Comparison of ENCODE assay signal across 15 cellular contexts in genomic region chr17:42392664-42393415, GRCh38. TPM values are rescaled to one million over a fixed set of nuclear protein-coding genes. Genes with fewer than 3 reads are reported as not detected.
A peak's percentile ranks its signal among the peaks of the same experiment; 100 is the strongest.
DNase-seq lines count a peak whose midpoint lies in the region; ATAC-seq and TF ChIP-seq lines count a peak whose summit lies in the region.
"Had no signal": no experiment of that assay in that cellular context is flagged by ENCODE, and none has a peak within 500 bp of the region (broad histone marks: within the 10 kb centered on the region; RNA-seq: fewer than 3 reads in every experiment).

No MANE protein-coding gene starts in this region.

- peaks cover 2% of the 10 kb centered on the region for H3K27me3 Mint-ChIP-seq in activated CD4-positive, alpha-beta T cell treated with anti-CD3 and anti-CD28 coated beads for 36 hours
- H3K27me3 Mint-ChIP-seq in activated CD4-positive, alpha-beta T cell treated with anti-CD3 and anti-CD28 coated beads, Interleukin-2, amount 10 ng/mL, durations not matched to agents 7 days and 5 days = no peaks in the 10 kb centered on the region
- H3K27me3 Mint-ChIP-seq in activated T-helper 1 cell treated with anti-CD3 and anti-CD28 coated beads, Interleukin-12 subunit alpha, Interleukin-12 subunit beta, Interleukin-2, Interleukin-4 antibody, amounts not matched to agents 30 ng/mL and 10 ng/mL and 1 ng/mL, durations not matched to agents 14 hours and 24 hours and 36 hours (ENCODE audit: insufficient read depth) = no peaks in the 10 kb centered on the region
- no peaks in the 10 kb centered on the region for H3K27me3 Mint-ChIP-seq in naive thymus-derived CD8-positive, alpha-beta T cell

- ATAC-seq in activated CD4-positive, alpha-beta T cell treated with anti-CD3 and anti-CD28 coated beads for 36 hours = no peak
- ATAC-seq in naive thymus-derived CD8-positive, alpha-beta T cell = no peak
- ATAC-seq in HG03432 (IDR thresholded peaks at IDR 0.05; ENCODE audit: unreplicated experiment) = no peak
- ATAC-seq: body of pancreas, left ventricle myocardium superior had no signal

- in situ Hi-C loops in GM13977 (cut with MboI; ENCODE audit: low pct_unique_long_range_greater_than_20kb, low sequenced_read_pairs, unreplicated experiment) = no loop called here

- H3K36me3 Mint-ChIP-seq in activated CD4-positive, alpha-beta T cell treated with anti-CD3 and anti-CD28 coated beads for 36 hours (ENCODE audit: low read depth) = peaks cover 5% of the 10 kb centered on the region
- no peaks in the 10 kb centered on the region for H3K36me3 Mint-ChIP-seq in activated CD4-positive, alpha-beta T cell treated with anti-CD3 and anti-CD28 coated beads, Interleukin-2, amount 10 ng/mL, durations not matched to agents 7 days and 5 days (ENCODE audit: low read depth)
- H3K36me3 Mint-ChIP-seq in activated T-helper 1 cell treated with anti-CD3 and anti-CD28 coated beads, Interleukin-12 subunit alpha, Interleukin-12 subunit beta, Interleukin-2, Interleukin-4 antibody, amounts not matched to agents 30 ng/mL and 10 ng/mL and 1 ng/mL, durations not matched to agents 14 hours and 24 hours and 36 hours (ENCODE audit: low read depth) = peaks cover 3% of the 10 kb centered on the region
- H3K36me3 Mint-ChIP-seq in naive thymus-derived CD8-positive, alpha-beta T cell = no peaks in the 10 kb centered on the region

- H3K9me3 Mint-ChIP-seq in activated CD4-positive, alpha-beta T cell treated with anti-CD3 and anti-CD28 coated beads for 36 hours (ENCODE audit: low read depth) = no peaks in the 10 kb centered on the region
- no peaks in the 10 kb centered on the region for H3K9me3 Mint-ChIP-seq in activated CD4-positive, alpha-beta T cell treated with anti-CD3 and anti-CD28 coated beads, Interleukin-2, amount 10 ng/mL, durations not matched to agents 7 days and 5 days
- no peaks in the 10 kb centered on the region for H3K9me3 Mint-ChIP-seq in activated T-helper 1 cell treated with anti-CD3 and anti-CD28 coated beads, Interleukin-12 subunit alpha, Interleukin-12 subunit beta, Interleukin-2, Interleukin-4 antibody, amounts not matched to agents 30 ng/mL and 10 ng/mL and 1 ng/mL, durations not matched to agents 14 hours and 24 hours and 36 hours
- no peaks in the 10 kb centered on the region for H3K9me3 Mint-ChIP-seq in naive thymus-derived CD8-positive, alpha-beta T cell

- no peak for TF ChIP-seq CTCF in GM13977 (IDR thresholded peaks at IDR 0.05; ENCODE audit: extremely low read depth, insufficient read depth, missing control alignments)

- intact Hi-C loops in activated CD4-positive, alpha-beta T cell treated with anti-CD3 and anti-CD28 coated beads for 36 hours (cut with DNase I, micrococcal nuclease) = no loop called here
- intact Hi-C loops in activated T-helper 1 cell treated with anti-CD3 and anti-CD28 coated beads, Interleukin-12 subunit alpha, Interleukin-12 subunit beta, Interleukin-2, Interleukin-4 antibody, amounts not matched to agents 30 ng/mL and 10 ng/mL and 1 ng/mL, durations not matched to agents 14 hours and 24 hours and 36 hours (cut with micrococcal nuclease) = no loop called here

- DNase-seq in activated CD4-positive, alpha-beta T cell treated with anti-CD3 and anti-CD28 coated beads for 36 hours = no peak
- DNase-seq in activated CD4-positive, alpha-beta T cell treated with anti-CD3 and anti-CD28 coated beads, Interleukin-2, amount 10 ng/mL, durations not matched to agents 7 days and 5 days = no peak
- DNase-seq in GM13977 (ENCODE audit: low spot score) (peak; percentile 67), iPS-NIHi7 (ENCODE audit: extremely low spot score) (no peak), RKO (ENCODE audit: low spot score) (no peak)
- no peak for DNase-seq in activated T-helper 1 cell treated with anti-CD3 and anti-CD28 coated beads, Interleukin-12 subunit alpha, Interleukin-12 subunit beta, Interleukin-2, Interleukin-4 antibody, amounts not matched to agents 30 ng/mL and 10 ng/mL and 1 ng/mL, durations not matched to agents 14 hours and 24 hours and 36 hours (ENCODE audit: low spot score)
- no peak for DNase-seq in naive thymus-derived CD8-positive, alpha-beta T cell
- DNase-seq: activated CD4-positive, alpha-beta T cell treated with anti-CD3 and anti-CD28 coated beads for 1 hour; body of pancreas; COR-L47; dorsolateral prefrontal cortex; left ventricle myocardium superior; MG63; NCI-H69 had no signal

- peaks cover 36% of the 10 kb centered on the region for H3K4me1 Mint-ChIP-seq in activated CD4-positive, alpha-beta T cell treated with anti-CD3 and anti-CD28 coated beads for 36 hours
- H3K4me1 Mint-ChIP-seq in activated CD4-positive, alpha-beta T cell treated with anti-CD3 and anti-CD28 coated beads, Interleukin-2, amount 10 ng/mL, durations not matched to agents 7 days and 5 days = peaks cover 39% of the 10 kb centered on the region
- peaks cover 36% of the 10 kb centered on the region for H3K4me1 Mint-ChIP-seq in activated T-helper 1 cell treated with anti-CD3 and anti-CD28 coated beads, Interleukin-12 subunit alpha, Interleukin-12 subunit beta, Interleukin-2, Interleukin-4 antibody, amounts not matched to agents 30 ng/mL and 10 ng/mL and 1 ng/mL, durations not matched to agents 14 hours and 24 hours and 36 hours (ENCODE audit: low read depth)
- H3K4me1 Mint-ChIP-seq in naive thymus-derived CD8-positive, alpha-beta T cell = peaks cover 10 to 26% (median 14%) of the 10 kb centered on the region in 4 donors

- no peak overlapping the region for H3K4me3 Mint-ChIP-seq in activated CD4-positive, alpha-beta T cell treated with anti-CD3 and anti-CD28 coated beads for 36 hours
- no peak overlapping the region for H3K4me3 Mint-ChIP-seq in activated CD4-positive, alpha-beta T cell treated with anti-CD3 and anti-CD28 coated beads, Interleukin-2, amount 10 ng/mL, durations not matched to agents 7 days and 5 days
- H3K4me3 Mint-ChIP-seq in activated T-helper 1 cell treated with anti-CD3 and anti-CD28 coated beads, Interleukin-12 subunit alpha, Interleukin-12 subunit beta, Interleukin-2, Interleukin-4 antibody, amounts not matched to agents 30 ng/mL and 10 ng/mL and 1 ng/mL, durations not matched to agents 14 hours and 24 hours and 36 hours = no peak overlapping the region
- no peak overlapping the region for H3K4me3 Mint-ChIP-seq in naive thymus-derived CD8-positive, alpha-beta T cell

- POLR2A ChIA-PET in activated CD4-positive, alpha-beta T cell treated with anti-CD3 and anti-CD28 coated beads for 36 hours (lab: Charles Lee) = no interaction called here
- POLR2A ChIA-PET in activated CD4-positive, alpha-beta T cell treated with anti-CD3 and anti-CD28 coated beads, Interleukin-2, amount 10 ng/mL, durations not matched to agents 7 days and 5 days (lab: Charles Lee) = no interaction called here
- POLR2A ChIA-PET in naive thymus-derived CD8-positive, alpha-beta T cell (lab: Charles Lee) = interaction anchor here (1.3 kb wide), 1 partner anchor 10 kb away, joined by 3 read pairs; no protein-coding TSS in a partner anchor

- H3K27ac Mint-ChIP-seq in activated CD4-positive, alpha-beta T cell treated with anti-CD3 and anti-CD28 coated beads for 36 hours = peak overlapping the region; percentile 87
- no peak overlapping the region for H3K27ac Mint-ChIP-seq in activated CD4-positive, alpha-beta T cell treated with anti-CD3 and anti-CD28 coated beads, Interleukin-2, amount 10 ng/mL, durations not matched to agents 7 days and 5 days
- peak overlapping the region; percentile 18 for H3K27ac Mint-ChIP-seq in activated T-helper 1 cell treated with anti-CD3 and anti-CD28 coated beads, Interleukin-12 subunit alpha, Interleukin-12 subunit beta, Interleukin-2, Interleukin-4 antibody, amounts not matched to agents 30 ng/mL and 10 ng/mL and 1 ng/mL, durations not matched to agents 14 hours and 24 hours and 36 hours
- H3K27ac Mint-ChIP-seq in naive thymus-derived CD8-positive, alpha-beta T cell = peak overlapping the region in 8 of 10 donors; percentile 6 to 80 (median 32)

- CTCF ChIA-PET in activated CD4-positive, alpha-beta T cell treated with anti-CD3 and anti-CD28 coated beads for 36 hours (lab: Charles Lee) = interaction anchor here (1.1 to 1.8 kb wide), 4 partner anchors 10 to 118 kb away, joined by 3 to 7 read pairs (median 4); no protein-coding TSS in a partner anchor
- CTCF ChIA-PET in activated CD4-positive, alpha-beta T cell treated with anti-CD3 and anti-CD28 coated beads, Interleukin-2, amount 10 ng/mL, durations not matched to agents 7 days and 5 days (lab: Charles Lee) = interaction anchor here (0.7 to 2.7 kb wide), 7 partner anchors 11 to 80 kb away, joined by 3 to 16 read pairs (median 8); no protein-coding TSS in a partner anchor

RNA-seq across cellular contexts. Expression of gene STAT3, which starts 4.6 kb away (rescaled TPM):
- total RNA-seq in activated CD4-positive, alpha-beta T cell treated with anti-CD3 and anti-CD28 coated beads for 36 hours = 100 to 1,000 TPM; 332 to 345 TPM
- 100 to 1,000 TPM; 114 to 121 TPM for total RNA-seq in activated CD4-positive, alpha-beta T cell treated with anti-CD3 and anti-CD28 coated beads, Interleukin-2, amount 10 ng/mL, durations not matched to agents 7 days and 5 days
- total RNA-seq in activated T-helper 1 cell treated with anti-CD3 and anti-CD28 coated beads, Interleukin-12 subunit alpha, Interleukin-12 subunit beta, Interleukin-2, Interleukin-4 antibody, amounts not matched to agents 30 ng/mL and 10 ng/mL and 1 ng/mL, durations not matched to agents 14 hours and 24 hours and 36 hours = 240 and 241 TPM in 2 replicates
- 100 to 1,000 TPM; 130 to 135 TPM for total RNA-seq in naive thymus-derived CD8-positive, alpha-beta T cell
- polyA plus RNA-seq in naive thymus-derived CD8-positive, alpha-beta T cell = 100 to 1,000 TPM; 129 to 154 (median 153) TPM

RNA-seq across cellular contexts. Expression of gene CAVIN1, which starts 30.2 kb away (rescaled TPM):
- 1 to 10 TPM; 4.2 to 4.4 TPM for total RNA-seq in activated CD4-positive, alpha-beta T cell treated with anti-CD3 and anti-CD28 coated beads for 36 hours
- 1 to 10 TPM; 1.5 to 1.6 TPM for total RNA-seq in activated CD4-positive, alpha-beta T cell treated with anti-CD3 and anti-CD28 coated beads, Interleukin-2, amount 10 ng/mL, durations not matched to agents 7 days and 5 days
- 0.91 and 0.96 TPM in 2 replicates for total RNA-seq in activated T-helper 1 cell treated with anti-CD3 and anti-CD28 coated beads, Interleukin-12 subunit alpha, Interleukin-12 subunit beta, Interleukin-2, Interleukin-4 antibody, amounts not matched to agents 30 ng/mL and 10 ng/mL and 1 ng/mL, durations not matched to agents 14 hours and 24 hours and 36 hours
- total RNA-seq in naive thymus-derived CD8-positive, alpha-beta T cell = not detected
- polyA plus RNA-seq in naive thymus-derived CD8-positive, alpha-beta T cell = under 1 TPM in 1 of 3 donors, not detected in 2; 0.03 TPM
